In the genomic region with DNA sequence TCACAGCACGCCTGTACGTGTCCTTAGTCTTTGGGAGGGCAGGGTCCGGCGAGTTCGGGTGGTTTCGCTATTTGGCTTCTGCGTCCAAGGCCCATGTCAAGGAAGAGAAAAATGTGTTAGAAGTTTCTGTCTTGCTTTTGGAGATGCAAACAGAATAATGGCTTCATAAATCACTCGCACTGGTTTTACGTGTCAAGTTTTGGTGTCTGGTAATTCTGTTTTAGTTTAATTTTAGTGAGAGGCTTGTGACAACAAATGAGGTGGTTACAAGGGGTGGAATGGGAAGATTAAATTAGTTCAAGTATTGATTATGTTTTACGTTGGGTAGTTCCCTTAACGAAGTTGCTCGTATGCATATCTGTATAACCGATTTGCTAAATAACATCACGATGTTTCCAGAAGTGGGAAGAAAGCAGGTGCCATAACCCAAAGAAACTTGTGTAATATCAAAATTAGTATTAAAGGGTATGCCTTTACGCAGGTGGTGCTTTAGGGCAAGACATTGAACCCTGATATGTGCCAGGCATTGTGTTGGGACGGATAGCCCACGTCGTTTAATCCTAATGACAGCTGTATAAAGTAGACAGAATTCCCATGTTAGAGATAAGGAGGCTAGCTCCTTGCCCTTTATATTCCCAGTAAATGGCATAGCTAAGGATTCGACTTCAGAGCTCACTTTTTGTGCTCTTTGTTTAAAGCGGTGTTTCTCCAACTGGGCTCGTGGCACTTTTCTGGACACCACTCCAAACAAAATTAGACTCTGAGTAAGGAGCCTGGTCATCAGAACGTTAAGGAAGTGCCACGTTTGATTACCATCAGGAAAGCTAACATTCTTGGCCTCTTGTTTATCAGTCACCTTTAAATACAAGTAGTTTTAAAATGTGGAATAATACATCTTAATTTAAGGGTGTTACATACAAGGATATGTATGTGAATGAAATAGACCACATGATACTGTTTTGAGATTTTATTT, we compare ENCODE assay signal across 2 cellular contexts.
TF ChIP-seq lines count a peak whose summit lies in the region.

No MANE protein-coding gene starts in this region.

TF ChIP-seq in SK-N-SH, 30 proteins besides CTCF, POLR2A, EP300 and RAD21 (continued from another document):
- TF ChIP-seq, protein P1, sequence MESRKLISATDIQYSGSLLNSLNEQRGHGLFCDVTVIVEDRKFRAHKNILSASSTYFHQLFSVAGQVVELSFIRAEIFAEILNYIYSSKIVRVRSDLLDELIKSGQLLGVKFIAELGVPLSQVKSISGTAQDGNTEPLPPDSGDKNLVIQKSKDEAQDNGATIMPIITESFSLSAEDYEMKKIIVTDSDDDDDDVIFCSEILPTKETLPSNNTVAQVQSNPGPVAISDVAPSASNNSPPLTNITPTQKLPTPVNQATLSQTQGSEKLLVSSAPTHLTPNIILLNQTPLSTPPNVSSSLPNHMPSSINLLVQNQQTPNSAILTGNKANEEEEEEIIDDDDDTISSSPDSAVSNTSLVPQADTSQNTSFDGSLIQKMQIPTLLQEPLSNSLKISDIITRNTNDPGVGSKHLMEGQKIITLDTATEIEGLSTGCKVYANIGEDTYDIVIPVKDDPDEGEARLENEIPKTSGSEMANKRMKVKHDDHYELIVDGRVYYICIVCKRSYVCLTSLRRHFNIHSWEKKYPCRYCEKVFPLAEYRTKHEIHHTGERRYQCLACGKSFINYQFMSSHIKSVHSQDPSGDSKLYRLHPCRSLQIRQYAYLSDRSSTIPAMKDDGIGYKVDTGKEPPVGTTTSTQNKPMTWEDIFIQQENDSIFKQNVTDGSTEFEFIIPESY (IDR thresholded peaks at IDR 0.05; ENCODE audit: borderline replicate concordance, low read depth): no peak
- TF ChIP-seq, protein P2, sequence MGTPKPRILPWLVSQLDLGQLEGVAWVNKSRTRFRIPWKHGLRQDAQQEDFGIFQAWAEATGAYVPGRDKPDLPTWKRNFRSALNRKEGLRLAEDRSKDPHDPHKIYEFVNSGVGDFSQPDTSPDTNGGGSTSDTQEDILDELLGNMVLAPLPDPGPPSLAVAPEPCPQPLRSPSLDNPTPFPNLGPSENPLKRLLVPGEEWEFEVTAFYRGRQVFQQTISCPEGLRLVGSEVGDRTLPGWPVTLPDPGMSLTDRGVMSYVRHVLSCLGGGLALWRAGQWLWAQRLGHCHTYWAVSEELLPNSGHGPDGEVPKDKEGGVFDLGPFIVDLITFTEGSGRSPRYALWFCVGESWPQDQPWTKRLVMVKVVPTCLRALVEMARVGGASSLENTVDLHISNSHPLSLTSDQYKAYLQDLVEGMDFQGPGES (IDR thresholded peaks at IDR 0.05; ENCODE audit: low read depth, low read length): no peak
- TF ChIP-seq, protein P3, sequence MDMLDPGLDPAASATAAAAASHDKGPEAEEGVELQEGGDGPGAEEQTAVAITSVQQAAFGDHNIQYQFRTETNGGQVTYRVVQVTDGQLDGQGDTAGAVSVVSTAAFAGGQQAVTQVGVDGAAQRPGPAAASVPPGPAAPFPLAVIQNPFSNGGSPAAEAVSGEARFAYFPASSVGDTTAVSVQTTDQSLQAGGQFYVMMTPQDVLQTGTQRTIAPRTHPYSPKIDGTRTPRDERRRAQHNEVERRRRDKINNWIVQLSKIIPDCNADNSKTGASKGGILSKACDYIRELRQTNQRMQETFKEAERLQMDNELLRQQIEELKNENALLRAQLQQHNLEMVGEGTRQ (IDR thresholded peaks at IDR 0.05; ENCODE audit: borderline replicate concordance, low read depth, low read length): no peak

TF ChIP-seq in SK-N-SH treated with all-trans-retinoic acid at 6 μM for 48 hours, 23 proteins besides CTCF, POLR2A, EP300 and RAD21 (continued from another document):
- TF ChIP-seq, protein P4, sequence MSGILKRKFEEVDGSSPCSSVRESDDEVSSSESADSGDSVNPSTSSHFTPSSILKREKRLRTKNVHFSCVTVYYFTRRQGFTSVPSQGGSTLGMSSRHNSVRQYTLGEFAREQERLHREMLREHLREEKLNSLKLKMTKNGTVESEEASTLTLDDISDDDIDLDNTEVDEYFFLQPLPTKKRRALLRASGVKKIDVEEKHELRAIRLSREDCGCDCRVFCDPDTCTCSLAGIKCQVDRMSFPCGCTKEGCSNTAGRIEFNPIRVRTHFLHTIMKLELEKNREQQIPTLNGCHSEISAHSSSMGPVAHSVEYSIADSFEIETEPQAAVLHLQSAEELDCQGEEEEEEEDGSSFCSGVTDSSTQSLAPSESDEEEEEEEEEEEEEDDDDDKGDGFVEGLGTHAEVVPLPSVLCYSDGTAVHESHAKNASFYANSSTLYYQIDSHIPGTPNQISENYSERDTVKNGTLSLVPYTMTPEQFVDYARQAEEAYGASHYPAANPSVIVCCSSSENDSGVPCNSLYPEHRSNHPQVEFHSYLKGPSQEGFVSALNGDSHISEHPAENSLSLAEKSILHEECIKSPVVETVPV (CRISPR knock-in tag; IDR thresholded peaks at IDR 0.05): no peak
- TF ChIP-seq TOX (CRISPR knock-in tag; IDR thresholded peaks at IDR 0.05; ENCODE audit: borderline replicate concordance) (no peak), PPARA (CRISPR knock-in tag; IDR thresholded peaks at IDR 0.05; ENCODE audit: borderline replicate concordance) (no peak), CSDC2 (CRISPR knock-in tag; IDR thresholded peaks at IDR 0.05) (no peak), ESRRG (CRISPR knock-in tag; IDR thresholded peaks at IDR 0.05) (no peak), ARNTL (CRISPR knock-in tag; IDR thresholded peaks at IDR 0.05; ENCODE audit: borderline replicate concordance, low read depth) (no peak), RARB (CRISPR knock-in tag; IDR thresholded peaks at IDR 0.05) (no peak), ISL1 (CRISPR knock-in tag; IDR thresholded peaks at IDR 0.05) (no peak), GLIS3 (CRISPR knock-in tag; IDR thresholded peaks at IDR 0.05) (no peak)
- TF ChIP-seq, protein P5, sequence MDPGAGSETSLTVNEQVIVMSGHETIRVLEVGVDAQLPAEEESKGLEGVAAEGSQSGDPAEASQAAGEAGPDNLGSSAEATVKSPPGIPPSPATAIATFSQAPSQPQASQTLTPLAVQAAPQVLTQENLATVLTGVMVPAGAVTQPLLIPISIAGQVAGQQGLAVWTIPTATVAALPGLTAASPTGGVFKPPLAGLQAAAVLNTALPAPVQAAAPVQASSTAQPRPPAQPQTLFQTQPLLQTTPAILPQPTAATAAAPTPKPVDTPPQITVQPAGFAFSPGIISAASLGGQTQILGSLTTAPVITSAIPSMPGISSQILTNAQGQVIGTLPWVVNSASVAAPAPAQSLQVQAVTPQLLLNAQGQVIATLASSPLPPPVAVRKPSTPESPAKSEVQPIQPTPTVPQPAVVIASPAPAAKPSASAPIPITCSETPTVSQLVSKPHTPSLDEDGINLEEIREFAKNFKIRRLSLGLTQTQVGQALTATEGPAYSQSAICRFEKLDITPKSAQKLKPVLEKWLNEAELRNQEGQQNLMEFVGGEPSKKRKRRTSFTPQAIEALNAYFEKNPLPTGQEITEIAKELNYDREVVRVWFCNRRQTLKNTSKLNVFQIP (CRISPR knock-in tag; IDR thresholded peaks at IDR 0.05; ENCODE audit: borderline replicate concordance, low read depth): no peak
- TF ChIP-seq, protein P6, sequence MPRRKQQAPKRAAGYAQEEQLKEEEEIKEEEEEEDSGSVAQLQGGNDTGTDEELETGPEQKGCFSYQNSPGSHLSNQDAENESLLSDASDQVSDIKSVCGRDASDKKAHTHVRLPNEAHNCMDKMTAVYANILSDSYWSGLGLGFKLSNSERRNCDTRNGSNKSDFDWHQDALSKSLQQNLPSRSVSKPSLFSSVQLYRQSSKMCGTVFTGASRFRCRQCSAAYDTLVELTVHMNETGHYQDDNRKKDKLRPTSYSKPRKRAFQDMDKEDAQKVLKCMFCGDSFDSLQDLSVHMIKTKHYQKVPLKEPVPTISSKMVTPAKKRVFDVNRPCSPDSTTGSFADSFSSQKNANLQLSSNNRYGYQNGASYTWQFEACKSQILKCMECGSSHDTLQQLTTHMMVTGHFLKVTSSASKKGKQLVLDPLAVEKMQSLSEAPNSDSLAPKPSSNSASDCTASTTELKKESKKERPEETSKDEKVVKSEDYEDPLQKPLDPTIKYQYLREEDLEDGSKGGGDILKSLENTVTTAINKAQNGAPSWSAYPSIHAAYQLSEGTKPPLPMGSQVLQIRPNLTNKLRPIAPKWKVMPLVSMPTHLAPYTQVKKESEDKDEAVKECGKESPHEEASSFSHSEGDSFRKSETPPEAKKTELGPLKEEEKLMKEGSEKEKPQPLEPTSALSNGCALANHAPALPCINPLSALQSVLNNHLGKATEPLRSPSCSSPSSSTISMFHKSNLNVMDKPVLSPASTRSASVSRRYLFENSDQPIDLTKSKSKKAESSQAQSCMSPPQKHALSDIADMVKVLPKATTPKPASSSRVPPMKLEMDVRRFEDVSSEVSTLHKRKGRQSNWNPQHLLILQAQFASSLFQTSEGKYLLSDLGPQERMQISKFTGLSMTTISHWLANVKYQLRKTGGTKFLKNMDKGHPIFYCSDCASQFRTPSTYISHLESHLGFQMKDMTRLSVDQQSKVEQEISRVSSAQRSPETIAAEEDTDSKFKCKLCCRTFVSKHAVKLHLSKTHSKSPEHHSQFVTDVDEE (CRISPR knock-in tag; IDR thresholded peaks at IDR 0.05): no peak
